13 cellular contexts compared by ENCODE assay signal in the genomic region with DNA sequence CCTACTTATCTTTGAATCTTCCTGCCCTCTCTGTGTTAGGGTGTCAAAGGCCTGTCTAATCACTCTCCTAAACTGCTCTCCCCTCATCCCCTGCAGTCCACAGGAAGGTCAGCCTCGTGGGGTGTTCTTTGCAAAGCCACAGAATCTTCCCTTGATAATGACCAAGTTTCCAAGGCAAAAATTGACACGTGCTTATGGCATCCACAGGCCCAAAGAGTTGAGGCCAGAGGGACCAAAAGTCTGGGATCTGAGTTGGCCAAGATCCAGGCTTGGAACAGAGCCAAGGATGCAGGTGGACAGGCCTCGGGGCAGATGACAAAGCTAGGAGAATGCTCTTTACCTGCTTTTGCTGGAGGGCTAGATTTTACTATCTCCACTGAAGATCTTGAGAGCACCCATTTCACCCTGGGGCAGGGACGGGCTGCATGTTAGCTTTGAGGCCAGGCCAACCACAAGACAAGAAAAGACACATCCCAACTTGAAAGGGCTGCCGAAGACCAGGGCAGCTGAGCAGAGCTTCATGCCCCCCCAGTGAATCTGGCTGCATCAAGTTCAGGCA. TPM values are rescaled to one million over a fixed set of nuclear protein-coding genes. Genes with fewer than 3 reads are reported as not detected.
A peak's percentile ranks its signal among the peaks of the same experiment; 100 is the strongest.
DNase-seq lines count a peak whose midpoint lies in the region; ATAC-seq and TF ChIP-seq lines count a peak whose summit lies in the region.
"Had no signal": no experiment of that assay in that cellular context is flagged by ENCODE, and none has a peak within 500 bp of the region (broad histone marks: within the 10 kb centered on the region; RNA-seq: fewer than 3 reads in every experiment).

No MANE protein-coding gene starts in this region.

- H3K9me3 ChIP-seq in BLaER1 treated with 17β-estradiol and CSF1 and Interleukin-3, amounts not matched to agents 10 nM and 100 nM (replicated peaks in 1 of 11), result no peaks in the 10 kb centered on the region
- H3K9me3 ChIP-seq in DND-41 (ENCODE audit: insufficient read depth, low read length, severe bottlenecking), result no peaks in the 10 kb centered on the region
- no peaks in the 10 kb centered on the region for H3K9me3 ChIP-seq in breast epithelium
- no peaks in the 10 kb centered on the region for H3K9me3 ChIP-seq in testis
- H3K9me3 ChIP-seq: MG63 had no signal

- no peaks in the 10 kb centered on the region for H3K79me2 ChIP-seq in DND-41 (ENCODE audit: insufficient read depth, low read length)

- WGBS in testis, 2 donors, result 70 to 71% methylated on average over 4 to 5 of the region's 5 CpGs

- no peaks in the 10 kb centered on the region for H3K27me3 ChIP-seq in BLaER1 treated with 17β-estradiol and CSF1 and Interleukin-3, amounts not matched to agents 10 nM and 100 nM
- H3K27me3 ChIP-seq in DND-41 (ENCODE audit: insufficient read depth, low read length, poor library complexity) (no peaks in the 10 kb centered on the region), breast epithelium (no peaks in the 10 kb centered on the region), testis (no peaks in the 10 kb centered on the region)
- H3K27me3 ChIP-seq: MG63 had no signal

- H3K9ac ChIP-seq in BLaER1 treated with 17β-estradiol and CSF1 and Interleukin-3, amounts not matched to agents 10 nM and 100 nM, result no peak overlapping the region
- H3K9ac ChIP-seq in DND-41 (ENCODE audit: low read depth, low read length), result no peak overlapping the region

- intact Hi-C loops in breast epithelium (cut with DNase I; ENCODE audit: low total_unique reads), result no loop called here
- intact Hi-C loops in head of caudate nucleus (cut with DNase I), result no loop called here
- intact Hi-C loops in testis (cut with DNase I; ENCODE audit: low total_unique reads), result no loop called here

- no peak for TF ChIP-seq POLR2A in breast epithelium (IDR thresholded peaks at IDR 0.05)
- no peak for TF ChIP-seq POLR2A in testis (IDR thresholded peaks at IDR 0.05)

- TF ChIP-seq CTCF in DND-41 (IDR thresholded peaks at IDR 0.05; ENCODE audit: borderline replicate concordance, extremely low read depth, low read length, poor library complexity, severe bottlenecking), result no peak
- no peak for TF ChIP-seq CTCF in breast epithelium (IDR thresholded peaks at IDR 0.05)
- TF ChIP-seq CTCF in testis (IDR thresholded peaks at IDR 0.05), result no peak

- H2AFZ ChIP-seq in DND-41 (ENCODE audit: low read depth, low read length), result no peak overlapping the region

- H3K27ac ChIP-seq in BLaER1 treated with 17β-estradiol and CSF1 and Interleukin-3, amounts not matched to agents 10 nM and 100 nM, result no peak overlapping the region
- H3K27ac ChIP-seq in DND-41 (ENCODE audit: low read length) (peak overlapping the region; percentile 66), breast epithelium (peak overlapping the region; percentile 29 to 38), testis (no peak overlapping the region)

- ATAC-seq in DND-41 (ENCODE audit: insufficient read depth, low read depth), result peak; percentile 95

- no peaks in the 10 kb centered on the region for H4K20me1 ChIP-seq in BLaER1 treated with 17β-estradiol and CSF1 and Interleukin-3, amounts not matched to agents 10 nM and 100 nM
- H4K20me1 ChIP-seq in DND-41 (ENCODE audit: insufficient read depth, low read length), result no peaks in the 10 kb centered on the region

- peak; percentile 90 for DNase-seq in DND-41
- peak; percentile 25 to 27 for DNase-seq in NCI-H526 (lab: John Stamatoyannopoulos, UW)
- peak; percentile 58 to 70 for DNase-seq in breast epithelium (ENCODE audit: low spot score in 2 of 2)
- DNase-seq in head of caudate nucleus, result no peak
- DNase-seq in central memory CD4-positive, alpha-beta T cell, result no peak
- DNase-seq in stimulated activated naive CD4-positive, alpha-beta T cell treated with Interleukin-2 at 50 U/mL for 16 hours (lab: John Stamatoyannopoulos, UW), result no peak
- DNase-seq in testis, result no peak
- DNase-seq: activated naive CD4-positive, alpha-beta T cell treated with anti-CD3 and anti-CD28 coated beads, Interleukin-2, amount 50 U/mL, for 16 hours; caudate nucleus; CD8-positive, alpha-beta memory T cell; MG63; NCI-H524 treated with DMSO at 0.1 percent for 48 hours had no signal

- H3K4me2 ChIP-seq in BLaER1 treated with 17β-estradiol and CSF1 and Interleukin-3, amounts not matched to agents 10 nM and 100 nM, result peak overlapping the region in 6 of 11 experiments; percentile 9 to 47 (median 21); a peak in 6 of 22 replicates
- peak overlapping the region; percentile 7; the same call in 1 of the 2 replicates for H3K4me2 ChIP-seq in DND-41 (ENCODE audit: insufficient read depth, low read length)

- H3K4me1 ChIP-seq in BLaER1 treated with 17β-estradiol and CSF1 and Interleukin-3, amounts not matched to agents 10 nM and 100 nM, result peaks cover 0 to 22% (median 9%) of the 10 kb centered on the region in 10 experiments; a peak in 12 of 20 replicates
- H3K4me1 ChIP-seq in DND-41 (ENCODE audit: insufficient read depth, low read length) (peaks cover 46% of the 10 kb centered on the region), breast epithelium (peaks cover 4 to 6% of the 10 kb centered on the region in 2 donors), testis (no peaks in the 10 kb centered on the region)

- H3K36me3 ChIP-seq in BLaER1 treated with 17β-estradiol and CSF1 and Interleukin-3, amounts not matched to agents 10 nM and 100 nM, result no peaks in the 10 kb centered on the region
- no peaks in the 10 kb centered on the region for H3K36me3 ChIP-seq in DND-41 (ENCODE audit: insufficient read depth, low read length)
- H3K36me3 ChIP-seq in breast epithelium, result no peaks in the 10 kb centered on the region
- no peaks in the 10 kb centered on the region for H3K36me3 ChIP-seq in testis (ENCODE audit: low read depth, missing control alignments)
- H3K36me3 ChIP-seq: MG63 had no signal

- H3K4me3 ChIP-seq in BLaER1 treated with 17β-estradiol and CSF1 and Interleukin-3, amounts not matched to agents 10 nM and 100 nM, result no peak overlapping the region
- no peak overlapping the region for H3K4me3 ChIP-seq in DND-41 (ENCODE audit: low read depth in 1 of 2, low read length in 2 of 2)
- H3K4me3 ChIP-seq in breast epithelium, result no peak overlapping the region
- H3K4me3 ChIP-seq in testis, result no peak overlapping the region
- H3K4me3 ChIP-seq: MG63 had no signal

RNA-seq across cellular contexts. Expression of a gene that starts 20.5 kb away (rescaled TPM):
- total RNA-seq in breast epithelium, result 100 to 1,000 TPM in 2 of 3 donors, 10 to 100 TPM in 1; 13.8 to 177 (median 135) TPM
- total RNA-seq in testis, result 10 to 100 TPM; 28.7 to 40.6 TPM
- polyA plus RNA-seq in testis (ENCODE audit: insufficient read depth, low read depth, low replicate concordance), result 26.2 TPM

Comparison
In these comparisons a context has a peak if more than half of its experiments do, and no peak if none do; other contexts are left out.
1. H3K27ac ChIP-seq: peak in DND-41 (single experiment) and breast epithelium (2 of 2); none in BLaER1 treated with 17β-estradiol and CSF1 and Interleukin-3, amounts not matched to agents 10 nM and 100 nM (0 of 11) and testis (0 of 2).
2. DNase-seq: peak in DND-41 (single experiment), NCI-H526 (2 of 2) and breast epithelium (2 of 2); none in head of caudate nucleus (0 of 42), central memory CD4-positive, alpha-beta T cell (single experiment), stimulated activated naive CD4-positive, alpha-beta T cell treated with Interleukin-2 at 50 U/mL for 16 hours (single experiment) and testis (single experiment).